8 cellular contexts compared by ENCODE assay signal in genomic region chr11:62664405-62665074, GRCh38. TPM values are rescaled to one million over a fixed set of nuclear protein-coding genes. Genes with fewer than 3 reads are reported as not detected.
DNase-seq lines count a peak whose midpoint lies in the region; ATAC-seq and TF ChIP-seq lines count a peak whose summit lies in the region.

No MANE protein-coding gene starts in this region.

- H3K27me3 ChIP-seq in neuron (ENCODE audit: insufficient read depth, low read length) = no peaks in the 10 kb centered on the region

- peaks cover 29% of the 10 kb centered on the region for H3K36me3 ChIP-seq in neuron (ENCODE audit: insufficient read depth, low read length)

- no peak for DNase-seq in AG09309 (ENCODE audit: low read depth)
- DNase-seq in NCI-H2227 treated with DMSO at 0.1 percent for 48 hours (lab: John Stamatoyannopoulos, UW) = peak; percentile 93
- peak; percentile 76 for DNase-seq in activated CD8-positive, alpha-beta T cell treated with anti-CD3 and anti-CD28 coated beads, Interleukin-2, amount 10 ng/mL, durations not matched to agents 7 days and 5 days
- peak; percentile 43 for DNase-seq in fibroblast of mammary gland (ENCODE audit: low read depth)
- no peak for DNase-seq in 8988T

- no peaks in the 10 kb centered on the region for H3K9me3 Mint-ChIP-seq in activated CD8-positive, alpha-beta T cell treated with anti-CD3 and anti-CD28 coated beads, Interleukin-2, amount 10 ng/mL, durations not matched to agents 7 days and 5 days (ENCODE audit: insufficient read depth)

- POLR2A ChIA-PET in activated CD8-positive, alpha-beta T cell treated with anti-CD3 and anti-CD28 coated beads, Interleukin-2, amount 10 ng/mL, durations not matched to agents 7 days and 5 days (lab: Charles Lee) = interaction anchor here (0.7 to 6.1 kb wide), 50 partner anchors 7 to 1751 kb away, joined by 3 to 76 read pairs (median 6); partner anchors contain the start of genes B3GAT3, BSCL2, EEF1G and GANAB

- H3K4me1 ChIP-seq in neuron (ENCODE audit: insufficient read depth, low read length) = peaks cover 18% of the 10 kb centered on the region

- no peaks in the 10 kb centered on the region for H3K27me3 Mint-ChIP-seq in activated CD8-positive, alpha-beta T cell treated with anti-CD3 and anti-CD28 coated beads, Interleukin-2, amount 10 ng/mL, durations not matched to agents 7 days and 5 days (ENCODE audit: low read depth)

- ATAC-seq in GM18520 (IDR thresholded peaks at IDR 0.05; ENCODE audit: unreplicated experiment) = peak; percentile 9
- peak; percentile 17 for ATAC-seq in HG03060 (IDR thresholded peaks at IDR 0.05; ENCODE audit: low read depth, unreplicated experiment)
- peak; percentile 48 for ATAC-seq in activated CD8-positive, alpha-beta T cell treated with anti-CD3 and anti-CD28 coated beads, Interleukin-2, amount 10 ng/mL, durations not matched to agents 7 days and 5 days

- peak overlapping the region; percentile 30 for H2AFZ ChIP-seq in neuron (ENCODE audit: low read depth, low read length)

- peaks cover 33% of the 10 kb centered on the region for H3K4me1 Mint-ChIP-seq in activated CD8-positive, alpha-beta T cell treated with anti-CD3 and anti-CD28 coated beads, Interleukin-2, amount 10 ng/mL, durations not matched to agents 7 days and 5 days (ENCODE audit: low read depth)

- H3K27ac Mint-ChIP-seq in activated CD8-positive, alpha-beta T cell treated with anti-CD3 and anti-CD28 coated beads, Interleukin-2, amount 10 ng/mL, durations not matched to agents 7 days and 5 days = peak overlapping the region; percentile 93

- H3K36me3 Mint-ChIP-seq in activated CD8-positive, alpha-beta T cell treated with anti-CD3 and anti-CD28 coated beads, Interleukin-2, amount 10 ng/mL, durations not matched to agents 7 days and 5 days (ENCODE audit: low read depth) = peaks cover 57% of the 10 kb centered on the region

- no peaks in the 10 kb centered on the region for H3K9me3 ChIP-seq in neuron (ENCODE audit: low read length)

- CTCF ChIA-PET in activated CD8-positive, alpha-beta T cell treated with anti-CD3 and anti-CD28 coated beads, Interleukin-2, amount 10 ng/mL, durations not matched to agents 7 days and 5 days (lab: Charles Lee) = interaction anchor here (0.8 to 3.4 kb wide), 31 partner anchors 9 to 272 kb away, joined by 3 to 23 read pairs (median 4); partner anchors contain the start of genes EML3, HNRNPUL2, INTS5 and POLR2G

- H3K4me3 Mint-ChIP-seq in activated CD8-positive, alpha-beta T cell treated with anti-CD3 and anti-CD28 coated beads, Interleukin-2, amount 10 ng/mL, durations not matched to agents 7 days and 5 days = peak overlapping the region; percentile 98

- no peak for TF ChIP-seq CTCF in AG09309 (IDR thresholded peaks at IDR 0.05; ENCODE audit: control insufficient read depth, insufficient read depth, low read depth, low read length, missing control alignments)
- TF ChIP-seq CTCF in fibroblast of mammary gland (conservative IDR thresholded peaks at IDR 0.05; ENCODE audit: control insufficient read depth, insufficient read depth, low read depth, low read length) = no peak

- H3K4me3 ChIP-seq in AG09309 (ENCODE audit: control insufficient read depth, low read depth, low read length) = peak overlapping the region; percentile 96
- peak overlapping the region; percentile 94 for H3K4me3 ChIP-seq in fibroblast of mammary gland (ENCODE audit: control insufficient read depth, low read depth, low read length)
- H3K4me3 ChIP-seq in neuron (ENCODE audit: low read length) = peak overlapping the region; percentile 92

RNA-seq across cellular contexts. Expression of gene C11orf98, which starts 0.5 kb away (rescaled TPM):
- total RNA-seq in activated CD8-positive, alpha-beta T cell treated with anti-CD3 and anti-CD28 coated beads, Interleukin-2, amount 10 ng/mL, durations not matched to agents 7 days and 5 days = 100 to 1,000 TPM; 131 to 133 TPM

RNA-seq across cellular contexts. Expression of gene CSKMT, which starts 0.6 kb away (rescaled TPM):
- 10 to 100 TPM; 21.9 to 22.8 TPM for total RNA-seq in activated CD8-positive, alpha-beta T cell treated with anti-CD3 and anti-CD28 coated beads, Interleukin-2, amount 10 ng/mL, durations not matched to agents 7 days and 5 days

RNA-seq across cellular contexts. Expression of gene UQCC3, which starts 6.9 kb away (rescaled TPM):
- total RNA-seq in activated CD8-positive, alpha-beta T cell treated with anti-CD3 and anti-CD28 coated beads, Interleukin-2, amount 10 ng/mL, durations not matched to agents 7 days and 5 days = 1 to 10 TPM; 7.5 TPM

RNA-seq across cellular contexts. Expression of gene LBHD1, which starts 7.5 kb away (rescaled TPM):
- total RNA-seq in activated CD8-positive, alpha-beta T cell treated with anti-CD3 and anti-CD28 coated beads, Interleukin-2, amount 10 ng/mL, durations not matched to agents 7 days and 5 days = 10 to 100 TPM; 22.3 to 25.0 TPM

RNA-seq across cellular contexts. Expression of gene INTS5, which starts 11.4 kb away (rescaled TPM):
- total RNA-seq in activated CD8-positive, alpha-beta T cell treated with anti-CD3 and anti-CD28 coated beads, Interleukin-2, amount 10 ng/mL, durations not matched to agents 7 days and 5 days = 10 to 100 TPM; 28.9 to 29.2 TPM

Comparison
In these comparisons a context has a peak if more than half of its experiments do, and no peak if none do; other contexts are left out.
1. DNase-seq: peak in NCI-H2227 treated with DMSO at 0.1 percent for 48 hours (single experiment), activated CD8-positive, alpha-beta T cell treated with anti-CD3 and anti-CD28 coated beads, Interleukin-2, amount 10 ng/mL, durations not matched to agents 7 days and 5 days (single experiment) and fibroblast of mammary gland (single experiment); none in AG09309 (single experiment) and 8988T (single experiment).
2. Peak in every context shown above with its lines, with median percentiles within 50 percentile points of each other: H3K4me3 ChIP-seq and ATAC-seq.